Comparison of ENCODE assay signal across 1 cellular context in the genomic region with DNA sequence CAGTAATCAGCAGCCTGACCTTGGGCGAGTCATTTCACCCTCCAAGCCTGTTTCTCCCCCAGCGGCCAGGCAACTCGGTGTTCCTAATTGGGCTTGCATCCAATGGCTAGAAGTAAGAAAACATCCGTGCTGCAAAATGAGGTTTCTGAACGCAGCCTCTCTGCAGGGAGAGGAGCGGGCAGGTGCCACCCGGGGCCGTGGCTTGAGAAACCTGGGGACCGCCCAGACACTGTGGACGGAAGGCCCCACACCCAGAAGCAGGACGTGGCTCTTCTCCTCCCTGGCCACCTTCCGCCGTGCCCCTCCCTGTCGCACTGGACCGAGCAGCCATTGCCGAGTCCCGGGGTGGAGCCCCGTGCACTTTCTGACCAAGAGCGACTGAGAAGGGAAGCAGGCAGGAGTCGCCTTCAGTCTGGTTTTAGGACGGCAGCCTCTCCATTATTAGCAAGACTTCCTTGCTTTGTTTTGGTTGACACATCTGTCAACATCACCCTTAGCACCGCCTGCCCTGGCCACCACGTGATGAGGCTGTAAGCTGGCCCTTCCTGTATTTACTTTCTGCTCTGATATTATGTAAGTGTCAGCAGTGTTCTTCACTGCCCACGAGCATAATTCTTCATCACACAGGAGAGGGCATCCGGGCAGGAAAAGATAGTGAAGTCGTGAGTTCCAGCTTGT.
TF ChIP-seq lines count a peak whose summit lies in the region.

No MANE protein-coding gene starts in this region.

TF ChIP-seq in HepG2, 621 proteins besides CTCF, POLR2A, EP300 and RAD21 (continued from another document and continues in another):
- no peak for TF ChIP-seq KLF12 (CRISPR knock-in tag; IDR thresholded peaks at IDR 0.05; ENCODE audit: borderline replicate concordance)
- peak; percentile 86; the same call in 1 of the 2 replicates for TF ChIP-seq MLX (CRISPR knock-in tag; IDR thresholded peaks at IDR 0.05)
- TF ChIP-seq KAT2B (IDR thresholded peaks at IDR 0.05; ENCODE audit: borderline replicate concordance, low read depth, low read length): no peak
- peak; percentile 98 for TF ChIP-seq FOXK1 (CRISPR knock-in tag; IDR thresholded peaks at IDR 0.05; ENCODE audit: borderline replicate concordance, low read depth)
- TF ChIP-seq HOXA7 (CRISPR knock-in tag; IDR thresholded peaks at IDR 0.05): peak; percentile 87; the same call in 1 of the 2 replicates
- no peak for TF ChIP-seq NFRKB (IDR thresholded peaks at IDR 0.05)
- TF ChIP-seq BHLHE40 (IDR thresholded peaks at IDR 0.05; ENCODE audit: low read length): peak; percentile 78
- peak; percentile 51; the same call in 1 of the 2 replicates for TF ChIP-seq POGZ (CRISPR knock-in tag; IDR thresholded peaks at IDR 0.05)
- 0 out of 2 replicates have a peak, but pooled peaks have one; percentile 8 for TF ChIP-seq ZNF10 (CRISPR knock-in tag; IDR thresholded peaks at IDR 0.05; ENCODE audit: borderline replicate concordance, low read depth)
- TF ChIP-seq MAZ (IDR thresholded peaks at IDR 0.05; ENCODE audit: borderline replicate concordance, low read depth, low read length): no peak
- peak; percentile 45; the same call in 1 of the 2 replicates for TF ChIP-seq MAZ (CRISPR knock-in tag; IDR thresholded peaks at IDR 0.05; ENCODE audit: low read depth)
- no peak for TF ChIP-seq ZNF784 (CRISPR knock-in tag; IDR thresholded peaks at IDR 0.05; ENCODE audit: borderline replicate concordance)
- no peak for TF ChIP-seq FIP1L1 (IDR thresholded peaks at IDR 0.05; ENCODE audit: borderline replicate concordance, insufficient read depth, low read depth, low read length)
- TF ChIP-seq MIER2 (CRISPR knock-in tag; IDR thresholded peaks at IDR 0.05): 0 out of 2 replicates have a peak, but pooled peaks have one; percentile 50
- TF ChIP-seq ZFP82 (CRISPR knock-in tag; IDR thresholded peaks at IDR 0.05; ENCODE audit: borderline replicate concordance): no peak
- no peak for TF ChIP-seq ZNF782 (CRISPR knock-in tag; IDR thresholded peaks at IDR 0.05; ENCODE audit: borderline replicate concordance)
- TF ChIP-seq EED (CRISPR knock-in tag; IDR thresholded peaks at IDR 0.05): peak; percentile 64
- no peak for TF ChIP-seq JARID2 (CRISPR knock-in tag; IDR thresholded peaks at IDR 0.05; ENCODE audit: insufficient replicate concordance)
- TF ChIP-seq HNRNPLL (IDR thresholded peaks at IDR 0.05; ENCODE audit: low read depth, low read length, poor library complexity, severe bottlenecking): no peak
- TF ChIP-seq, protein P1, sequence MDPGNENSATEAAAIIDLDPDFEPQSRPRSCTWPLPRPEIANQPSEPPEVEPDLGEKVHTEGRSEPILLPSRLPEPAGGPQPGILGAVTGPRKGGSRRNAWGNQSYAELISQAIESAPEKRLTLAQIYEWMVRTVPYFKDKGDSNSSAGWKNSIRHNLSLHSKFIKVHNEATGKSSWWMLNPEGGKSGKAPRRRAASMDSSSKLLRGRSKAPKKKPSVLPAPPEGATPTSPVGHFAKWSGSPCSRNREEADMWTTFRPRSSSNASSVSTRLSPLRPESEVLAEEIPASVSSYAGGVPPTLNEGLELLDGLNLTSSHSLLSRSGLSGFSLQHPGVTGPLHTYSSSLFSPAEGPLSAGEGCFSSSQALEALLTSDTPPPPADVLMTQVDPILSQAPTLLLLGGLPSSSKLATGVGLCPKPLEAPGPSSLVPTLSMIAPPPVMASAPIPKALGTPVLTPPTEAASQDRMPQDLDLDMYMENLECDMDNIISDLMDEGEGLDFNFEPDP (CRISPR knock-in tag; conservative IDR thresholded peaks at IDR 0.05): no peak
- TF ChIP-seq ETV6 (CRISPR knock-in tag; conservative IDR thresholded peaks at IDR 0.05): no peak
- peak; percentile 2; the same call in 1 of the 2 replicates for TF ChIP-seq ISL2 (CRISPR knock-in tag; IDR thresholded peaks at IDR 0.05)
- TF ChIP-seq PITX1 (CRISPR knock-in tag; IDR thresholded peaks at IDR 0.05): no peak; the same call in 1 of the 2 replicates
- TF ChIP-seq CBX1 (IDR thresholded peaks at IDR 0.05; ENCODE audit: low read depth): no peak
- TF ChIP-seq ZNF530 (CRISPR knock-in tag; IDR thresholded peaks at IDR 0.05; ENCODE audit: low read depth): no peak
- TF ChIP-seq REXO4 (CRISPR knock-in tag; IDR thresholded peaks at IDR 0.05; ENCODE audit: borderline replicate concordance): no peak
- TF ChIP-seq IRX3 (CRISPR knock-in tag; IDR thresholded peaks at IDR 0.05; ENCODE audit: borderline replicate concordance, low read depth): no peak
- no peak for TF ChIP-seq ZNF549 (CRISPR knock-in tag; IDR thresholded peaks at IDR 0.05)
- TF ChIP-seq SIN3B (IDR thresholded peaks at IDR 0.05; ENCODE audit: low read length): peak; percentile 48; the same call in 1 of the 2 replicates
- no peak; the same call in 1 of the 2 replicates for TF ChIP-seq ZNF253 (CRISPR knock-in tag; IDR thresholded peaks at IDR 0.05; ENCODE audit: borderline replicate concordance)
- TF ChIP-seq ZNF713 (CRISPR knock-in tag; IDR thresholded peaks at IDR 0.05): peak; percentile 26; the same call in 1 of the 2 replicates
- no peak for TF ChIP-seq ZKSCAN1 (IDR thresholded peaks at IDR 0.05; ENCODE audit: low read length)
- TF ChIP-seq ATF7 (IDR thresholded peaks at IDR 0.05): no peak
- no peak for TF ChIP-seq ATF7 (CRISPR knock-in tag; IDR thresholded peaks at IDR 0.05)
- TF ChIP-seq ZNF432 (CRISPR knock-in tag; IDR thresholded peaks at IDR 0.05; ENCODE audit: borderline replicate concordance): no peak
- no peak for TF ChIP-seq REL (CRISPR knock-in tag; conservative IDR thresholded peaks at IDR 0.05)
- TF ChIP-seq ELF3 (CRISPR knock-in tag; IDR thresholded peaks at IDR 0.05): peak; percentile 90
- peak; percentile 15; the same call in 1 of the 2 replicates for TF ChIP-seq STAG1 (CRISPR knock-in tag; IDR thresholded peaks at IDR 0.05)
- no peak for TF ChIP-seq ZNF773 (CRISPR knock-in tag; IDR thresholded peaks at IDR 0.05; ENCODE audit: borderline replicate concordance)
- TF ChIP-seq PRMT3 (CRISPR knock-in tag; IDR thresholded peaks at IDR 0.05; ENCODE audit: borderline replicate concordance, low read depth): no peak
- TF ChIP-seq HINFP (CRISPR knock-in tag; IDR thresholded peaks at IDR 0.05; ENCODE audit: low read depth): no peak
- TF ChIP-seq SOX6 (IDR thresholded peaks at IDR 0.05): no peak
- peak; percentile 81 for TF ChIP-seq SOX6 (CRISPR knock-in tag; IDR thresholded peaks at IDR 0.05)
- peak; percentile 16; the same call in 1 of the 2 replicates for TF ChIP-seq ZSCAN25 (CRISPR knock-in tag; IDR thresholded peaks at IDR 0.05)
- TF ChIP-seq SIX4 (CRISPR knock-in tag; IDR thresholded peaks at IDR 0.05): peak; percentile 61; the same call in 1 of the 2 replicates
- TF ChIP-seq TIGD3 (CRISPR knock-in tag; IDR thresholded peaks at IDR 0.05; ENCODE audit: borderline replicate concordance): no peak
- no peak for TF ChIP-seq ZNF644 (CRISPR knock-in tag; IDR thresholded peaks at IDR 0.05; ENCODE audit: low read depth)
- TF ChIP-seq BRF2 (CRISPR knock-in tag; IDR thresholded peaks at IDR 0.05): no peak
- TF ChIP-seq FOXJ3 (CRISPR knock-in tag; IDR thresholded peaks at IDR 0.05; ENCODE audit: borderline replicate concordance): peak; percentile 63; the same call in 1 of the 2 replicates
- TF ChIP-seq ZC3H4 (CRISPR knock-in tag; IDR thresholded peaks at IDR 0.05; ENCODE audit: borderline replicate concordance): peak; percentile 69; the same call in 1 of the 2 replicates
- no peak for TF ChIP-seq PAF1 (CRISPR knock-in tag; IDR thresholded peaks at IDR 0.05)
- TF ChIP-seq TCF7 (IDR thresholded peaks at IDR 0.05; ENCODE audit: low read depth): no peak
- 0 out of 2 replicates have a peak, but pooled peaks have one; percentile 85 for TF ChIP-seq CC2D1A (CRISPR knock-in tag; IDR thresholded peaks at IDR 0.05)
- TF ChIP-seq, protein P2, sequence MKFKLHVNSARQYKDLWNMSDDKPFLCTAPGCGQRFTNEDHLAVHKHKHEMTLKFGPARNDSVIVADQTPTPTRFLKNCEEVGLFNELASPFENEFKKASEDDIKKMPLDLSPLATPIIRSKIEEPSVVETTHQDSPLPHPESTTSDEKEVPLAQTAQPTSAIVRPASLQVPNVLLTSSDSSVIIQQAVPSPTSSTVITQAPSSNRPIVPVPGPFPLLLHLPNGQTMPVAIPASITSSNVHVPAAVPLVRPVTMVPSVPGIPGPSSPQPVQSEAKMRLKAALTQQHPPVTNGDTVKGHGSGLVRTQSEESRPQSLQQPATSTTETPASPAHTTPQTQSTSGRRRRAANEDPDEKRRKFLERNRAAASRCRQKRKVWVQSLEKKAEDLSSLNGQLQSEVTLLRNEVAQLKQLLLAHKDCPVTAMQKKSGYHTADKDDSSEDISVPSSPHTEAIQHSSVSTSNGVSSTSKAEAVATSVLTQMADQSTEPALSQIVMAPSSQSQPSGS (CRISPR knock-in tag; IDR thresholded peaks at IDR 0.05): no peak; the same call in 1 of the 2 replicates
- peak; percentile 58; the same call in 1 of the 2 replicates for TF ChIP-seq ZNF281 (CRISPR knock-in tag; IDR thresholded peaks at IDR 0.05; ENCODE audit: borderline replicate concordance)
- TF ChIP-seq SRF (IDR thresholded peaks at IDR 0.05; ENCODE audit: low read depth, low read length): no peak
- no peak for TF ChIP-seq ATF1 (CRISPR knock-in tag; IDR thresholded peaks at IDR 0.05)
- TF ChIP-seq NR2F6 (IDR thresholded peaks at IDR 0.05): no peak; the same call in 1 of the 2 replicates
- peak; percentile 61; the same call in 1 of the 2 replicates for TF ChIP-seq NR2F6 (CRISPR knock-in tag; IDR thresholded peaks at IDR 0.05)
- no peak for TF ChIP-seq MBNL3 (CRISPR knock-in tag; conservative IDR thresholded peaks at IDR 0.05)
- no peak for TF ChIP-seq NCOR1 (IDR thresholded peaks at IDR 0.05; ENCODE audit: borderline replicate concordance, low read length)
- TF ChIP-seq NR2F2 (IDR thresholded peaks at IDR 0.05; ENCODE audit: borderline replicate concordance, low read depth): no peak
- no peak for TF ChIP-seq TBP (CRISPR knock-in tag; IDR thresholded peaks at IDR 0.05)
- no peak for TF ChIP-seq MEIS1 (CRISPR knock-in tag; IDR thresholded peaks at IDR 0.05; ENCODE audit: borderline replicate concordance)
